ENCODE assay signal across 2 cellular contexts in genomic region chr2:62471404-62471803, GRCh38.
A peak's percentile ranks its signal among the peaks of the same experiment; 100 is the strongest.
TF ChIP-seq lines count a peak whose summit lies in the region.

No MANE protein-coding gene starts in this region.

TF ChIP-seq in K562, 482 proteins besides CTCF, POLR2A, EP300 and RAD21:
- TF ChIP-seq MITF (IDR thresholded peaks at IDR 0.05) (no peak), ZNF133 (CRISPR knock-in tag; IDR thresholded peaks at IDR 0.05) (no peak), ZKSCAN8 (CRISPR knock-in tag; IDR thresholded peaks at IDR 0.05) (0 out of 2 replicates have a peak, but pooled peaks have one; percentile 59), ZNF143 (CRISPR knock-in tag; IDR thresholded peaks at IDR 0.05) (no peak)
TF ChIP-seq in K562: peak in this region for 1.

TF ChIP-seq in SK-N-SH treated with all-trans-retinoic acid at 6 μM for 48 hours, 23 proteins besides CTCF, POLR2A, EP300 and RAD21 (continued from another document):
- TF ChIP-seq TSHZ2 (CRISPR knock-in tag; IDR thresholded peaks at IDR 0.05) (no peak), ESRRG (CRISPR knock-in tag; IDR thresholded peaks at IDR 0.05) (no peak), CSRNP3 (CRISPR knock-in tag; IDR thresholded peaks at IDR 0.05) (no peak), ISL1 (CRISPR knock-in tag; IDR thresholded peaks at IDR 0.05) (no peak), TCF4 (CRISPR knock-in tag; IDR thresholded peaks at IDR 0.05; ENCODE audit: borderline replicate concordance) (no peak)
